In genomic region chr1:95068956-95069710, GRCh38 we compare ENCODE assay signal across 27 cellular contexts. TPM values are rescaled to one million over a fixed set of nuclear protein-coding genes. Genes with fewer than 3 reads are reported as not detected.
DNase-seq lines count a peak whose midpoint lies in the region; ATAC-seq, FAIRE-seq and TF ChIP-seq lines count a peak whose summit lies in the region.
"Had no signal": no experiment of that assay in that cellular context is flagged by ENCODE, and none has a peak within 500 bp of the region (broad histone marks: within the 10 kb centered on the region; RNA-seq: fewer than 3 reads in every experiment).

No MANE protein-coding gene starts in this region.

- DNase-seq in A549 (ENCODE audit: low read depth in 1 of 2, low spot score in 1 of 2), result no peak
- peak in 1 of 3 donors; percentile 59 for DNase-seq in Peyer's patch
- peak; percentile 33 for DNase-seq in hepatocyte (ENCODE audit: low spot score)
- DNase-seq in mucosa of descending colon, result peak in 1 of 3 donors; percentile 43
- DNase-seq in urothelium cell line (ENCODE audit: low spot score), result no peak
- DNase-seq in smooth muscle cell (lab: John Stamatoyannopoulos, UW; ENCODE audit: unreplicated experiment), result no peak
- no peak for DNase-seq in head of caudate nucleus
- DNase-seq: activated CD8-positive, alpha-beta memory T cell treated with anti-CD3 and anti-CD28 coated beads, Interleukin-2, amount 50 U/mL, for 4 hours; activated naive CD8-positive, alpha-beta T cell treated with anti-CD3 and anti-CD28 coated beads for 36 hours; effector CD4-positive, alpha-beta T cell; KBM-7; left cardiac atrium; midbrain; NCI-H146; NCI-H510A; nephron progenitor cell; posterior cingulate gyrus; stimulated activated CD4-positive, alpha-beta T cell treated with anti-CD3 and anti-CD28 coated beads, Interleukin-1b, Interleukin-23, amount 100 ng/mL, for 48 hours; T-helper 2 cell; WERI-Rb-1 had no signal

- FAIRE-seq in A549 (lab: Jason Lieb, UNC) (no peak), urothelium cell line (lab: Jason Lieb, UNC) (no peak)
- FAIRE-seq: A204.1, H1 had no signal

- H3K27me3 ChIP-seq in Peyer's patch, result no peaks in the 10 kb centered on the region
- H3K27me3 ChIP-seq in hepatocyte, result no peaks in the 10 kb centered on the region
- no peaks in the 10 kb centered on the region for H3K27me3 ChIP-seq in smooth muscle cell (ENCODE audit: low read depth)
- H3K27me3 ChIP-seq: BLaER1, gastroesophageal sphincter had no signal

- ATAC-seq in A549, result no peak
- peak; percentile 67 for ATAC-seq in mucosa of descending colon
- no peak for ATAC-seq in GM21717 (IDR thresholded peaks at IDR 0.05; ENCODE audit: unreplicated experiment)
- ATAC-seq: gastroesophageal sphincter; left cardiac atrium; Panc1; stimulated activated memory B cell treated with anti-CD40 and anti-IgM and Interleukin-4, amounts not matched to agents 10 μg/mL and 1 μg/mL and 100 μg/mL, for 72 hours had no signal

- no peaks in the 10 kb centered on the region for H3K9me2 ChIP-seq in hepatocyte (replicated peaks; ENCODE audit: insufficient read depth)

- TF ChIP-seq CTCF in A549 (IDR thresholded peaks at IDR 0.05) (no peak), Peyer's patch (IDR thresholded peaks at IDR 0.05) (no peak), hepatocyte (IDR thresholded peaks at IDR 0.05; ENCODE audit: poor library complexity) (no peak), mucosa of descending colon (IDR thresholded peaks at IDR 0.05) (no peak), smooth muscle cell (IDR thresholded peaks at IDR 0.05; ENCODE audit: borderline replicate concordance, insufficient read depth, poor library complexity, severe bottlenecking) (no peak)

- intact Hi-C loops in mucosa of descending colon (cut with DNase I, micrococcal nuclease) (no loop called here), head of caudate nucleus (cut with DNase I) (no loop called here)

- WGBS in A549 (ENCODE audit: missing lambda C conversion rate), result 89% methylated on average over 6 of the region's 6 CpGs
- WGBS in hepatocyte (ENCODE audit: low lambda C conversion rate, missing lambda C conversion rate), result 47% methylated on average over 6 of the region's 6 CpGs
- 86% methylated on average over 6 of the region's 6 CpGs for WGBS in smooth muscle cell (ENCODE audit: low lambda C conversion rate)

- POLR2A ChIA-PET in A549 (lab: Yijun Ruan, JAX), result no interaction called here

- H3K9ac ChIP-seq in smooth muscle cell (ENCODE audit: low read depth), result no peak overlapping the region
- H3K9ac ChIP-seq: BLaER1 had no signal

- H3K4me2 ChIP-seq in A549 (peak overlapping the region; percentile 65), hepatocyte (peak overlapping the region; percentile 58), smooth muscle cell (no peak overlapping the region)
- H3K4me2 ChIP-seq: BLaER1 had no signal

- H3K4me1 ChIP-seq in A549 (peaks cover 27% of the 10 kb centered on the region), Peyer's patch (peaks cover 0 to 14% (median 0%) of the 10 kb centered on the region in 4 donors), hepatocyte (ENCODE audit: insufficient read depth) (peaks cover 10% of the 10 kb centered on the region), mucosa of descending colon (ENCODE audit: low read depth) (peaks cover 33% of the 10 kb centered on the region), smooth muscle cell (ENCODE audit: low read depth) (peaks cover 4% of the 10 kb centered on the region)

- H2AFZ ChIP-seq in hepatocyte, result no peak overlapping the region
- H2AFZ ChIP-seq in smooth muscle cell (ENCODE audit: low read depth), result no peak overlapping the region

- H3K4me3 ChIP-seq in A549 (no peak overlapping the region), Peyer's patch (peak overlapping the region in 1 of 4 donors; percentile 1), hepatocyte (no peak overlapping the region), mucosa of descending colon (no peak overlapping the region), smooth muscle cell (no peak overlapping the region)
- H3K4me3 ChIP-seq: BLaER1, gastroesophageal sphincter had no signal

- no peak for TF ChIP-seq EP300 in A549 (IDR thresholded peaks at IDR 0.05)

- H3K9me3 ChIP-seq in A549 (no peaks in the 10 kb centered on the region), Peyer's patch (no peaks in the 10 kb centered on the region), hepatocyte (ENCODE audit: low read depth) (no peaks in the 10 kb centered on the region), mucosa of descending colon (no peaks in the 10 kb centered on the region), smooth muscle cell (replicated peaks; ENCODE audit: low read depth) (no peaks in the 10 kb centered on the region)
- H3K9me3 ChIP-seq: BLaER1, gastroesophageal sphincter had no signal

- no peak for TF ChIP-seq RAD21 in A549 (conservative IDR thresholded peaks at IDR 0.05 in 1 of 2, IDR thresholded peaks at IDR 0.05 in 1 of 2)

- peaks cover 0 to 8% (median 0%) of the 10 kb centered on the region in 3 donors for H3K36me3 ChIP-seq in Peyer's patch
- H3K36me3 ChIP-seq in hepatocyte (replicated peaks; ENCODE audit: insufficient read depth, low read depth), result no peaks in the 10 kb centered on the region
- H3K36me3 ChIP-seq in mucosa of descending colon (ENCODE audit: low read depth), result no peaks in the 10 kb centered on the region
- H3K36me3 ChIP-seq in smooth muscle cell (ENCODE audit: low read depth), result no peaks in the 10 kb centered on the region

- H3K27ac ChIP-seq in A549, result peak overlapping the region; percentile 68 to 79
- H3K27ac ChIP-seq in Peyer's patch, result peak overlapping the region in 3 of 4 donors; percentile 0 to 76 (median 74)
- H3K27ac ChIP-seq in hepatocyte, result peak overlapping the region; percentile 87
- no peak overlapping the region for H3K27ac ChIP-seq in smooth muscle cell (ENCODE audit: low read depth)
- H3K27ac ChIP-seq: BLaER1, gastroesophageal sphincter, WERI-Rb-1 had no signal

- H3K79me2 ChIP-seq in hepatocyte, result peaks cover 9% of the 10 kb centered on the region
- H3K79me2 ChIP-seq in smooth muscle cell (ENCODE audit: low read depth), result no peaks in the 10 kb centered on the region

- H3F3A ChIP-seq in smooth muscle cell (ENCODE audit: low read depth), result no peaks in the 10 kb centered on the region

- CTCF ChIA-PET in A549 (lab: Yijun Ruan, JAX), result no interaction called here

- TF ChIP-seq POLR2A in A549 (IDR thresholded peaks at IDR 0.05; ENCODE audit: low read length) (no peak), Peyer's patch (IDR thresholded peaks at IDR 0.05) (no peak)

- no peaks in the 10 kb centered on the region for H4K20me1 ChIP-seq in hepatocyte (ENCODE audit: insufficient read depth, poor library complexity, severe bottlenecking)
- no peaks in the 10 kb centered on the region for H4K20me1 ChIP-seq in smooth muscle cell (ENCODE audit: low read depth)
- H4K20me1 ChIP-seq: BLaER1 had no signal

TF ChIP-seq in A549, 52 proteins besides CTCF, POLR2A, EP300 and RAD21:
- TF ChIP-seq SREBF2 (IDR thresholded peaks at IDR 0.05) (no peak), BCL3 (IDR thresholded peaks at IDR 0.05) (no peak), FOXS1 (CRISPR knock-in tag; IDR thresholded peaks at IDR 0.05) (no peak), HOXB5 (CRISPR knock-in tag; IDR thresholded peaks at IDR 0.05) (no peak), FOSB (CRISPR knock-in tag; IDR thresholded peaks at IDR 0.05) (no peak), JUN (IDR thresholded peaks at IDR 0.05) (no peak), MYC (IDR thresholded peaks at IDR 0.05; ENCODE audit: borderline replicate concordance, low read length) (no peak), CBX2 (IDR thresholded peaks at IDR 0.05; ENCODE audit: borderline replicate concordance, low read depth) (no peak), NFE2L2 (conservative IDR thresholded peaks at IDR 0.05; ENCODE audit: low read length) (no peak), EHF (CRISPR knock-in tag; IDR thresholded peaks at IDR 0.05) (no peak), GATA3 (IDR thresholded peaks at IDR 0.05; ENCODE audit: borderline replicate concordance) (no peak), RARB (CRISPR knock-in tag; IDR thresholded peaks at IDR 0.05) (no peak), PHF8 (IDR thresholded peaks at IDR 0.05; ENCODE audit: borderline replicate concordance, low read depth) (no peak), CHD4 (IDR thresholded peaks at IDR 0.05; ENCODE audit: borderline replicate concordance) (no peak)

RNA-seq across cellular contexts. Expression of gene ALG14, which starts 3.6 kb away (rescaled TPM):
- 5.0 and 5.3 TPM in 2 replicates for polyA plus RNA-seq in A549 (2011; rRNA removed)
- 4.5 and 5.1 TPM in 2 replicates for polyA plus RNA-seq in A549 (2012; cell fraction: cytosol; rRNA removed)
- 0.78 and 1.2 TPM in 2 replicates for polyA plus RNA-seq in A549 (2012; cell fraction: nucleus; rRNA removed)
- 5.4 to 7.1 TPM (median 5.7 TPM) in 3 replicates for polyA plus RNA-seq in A549 (2017; fragmentation: RNase III; extraction: RNeasy Plus Mini Kit Qiagen cat#74134 plus additional on column Dnase treatment)
- polyA minus RNA-seq in A549 (2011; rRNA and poly(A)+ RNA removed), result 7.3 and 12.6 TPM in 2 replicates
- 1 to 10 TPM in 3 of 4 donors, not detected in 1; 1.9 to 3.3 (median 2.6) TPM for total RNA-seq in Peyer's patch
- 2.5 and 4.7 TPM in 2 replicates for total RNA-seq in hepatocyte
- polyA plus RNA-seq in hepatocyte, result 15.2 and 22.5 TPM in 2 replicates
- total RNA-seq in mucosa of descending colon, result 10 to 100 TPM in 2 of 3 donors, 1 to 10 TPM in 1; 5.9 to 16.8 (median 11.4) TPM
- total RNA-seq in smooth muscle cell, result 1.4 and 2.4 TPM in 2 replicates
- 5.5 and 6.9 TPM in 2 replicates for polyA plus RNA-seq in smooth muscle cell

RNA-seq across cellular contexts. Expression of gene TLCD4, which starts 48.0 kb away (rescaled TPM):
- polyA plus RNA-seq in A549 (2011; rRNA removed), result 18.0 and 24.1 TPM in 2 replicates
- 3.6 and 4.5 TPM in 2 replicates for polyA plus RNA-seq in A549 (2012; cell fraction: cytosol; rRNA removed)
- polyA plus RNA-seq in A549 (2012; cell fraction: nucleus; rRNA removed), result 1.4 and 3.1 TPM in 2 replicates
- 12.7 to 14.2 TPM (median 13.3 TPM) in 3 replicates for polyA plus RNA-seq in A549 (2017; fragmentation: RNase III; extraction: RNeasy Plus Mini Kit Qiagen cat#74134 plus additional on column Dnase treatment)
- polyA minus RNA-seq in A549 (2011; rRNA and poly(A)+ RNA removed), result 16.0 and 19.7 TPM in 2 replicates
- total RNA-seq in Peyer's patch, result 10 to 100 TPM in 3 of 4 donors, 1 to 10 TPM in 1; 2.5 to 18.9 (median 12.4) TPM
- total RNA-seq in hepatocyte, result 22.4 and 31.5 TPM in 2 replicates
- 9.7 and 12.2 TPM in 2 replicates for polyA plus RNA-seq in hepatocyte
- total RNA-seq in mucosa of descending colon, result 10 to 100 TPM; 53.4 to 77.3 (median 55.1) TPM
- total RNA-seq in smooth muscle cell, result 2.8 and 2.9 TPM in 2 replicates
- 0.62 and 2.8 TPM in 2 replicates for polyA plus RNA-seq in smooth muscle cell
